In the genomic region with DNA sequence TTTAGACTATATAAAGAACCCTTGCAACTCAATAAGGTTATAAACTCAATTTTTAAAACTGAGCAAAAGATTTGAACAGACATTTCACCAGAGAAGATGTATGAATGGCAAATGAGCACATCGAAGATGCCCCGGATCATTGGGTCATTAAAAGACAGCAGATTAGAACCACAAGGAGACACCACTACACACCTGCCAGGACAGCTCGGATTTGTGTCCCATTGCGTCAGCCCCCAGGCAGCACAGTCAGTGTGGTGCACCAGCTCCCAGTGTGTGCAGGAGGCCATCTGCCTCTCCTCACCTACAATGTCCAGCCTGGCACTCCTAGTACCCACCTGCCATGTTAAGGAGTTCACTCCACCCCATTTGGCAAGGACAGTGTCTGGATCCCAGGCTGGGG, we compare ENCODE assay signal across 19 cellular contexts.
"Had no signal": no experiment of that assay in that cellular context is flagged by ENCODE, and none has a peak within 500 bp of the region (broad histone marks: within the 10 kb centered on the region; RNA-seq: fewer than 3 reads in every experiment).

No MANE protein-coding gene starts in this region.

- FAIRE-seq: islet of Langerhans had no signal

- H3K9me3 Mint-ChIP-seq: effector memory CD8-positive, alpha-beta T cell; stimulated activated naive CD8-positive, alpha-beta T cell treated with anti-CD3 and anti-CD28 coated beads, Interleukin-15, amount 100 ng/mL, for 72 hours had no signal

- H3K4me3 ChIP-seq: esophagus muscularis mucosa, gastrocnemius medialis, heart right ventricle, mucosa of descending colon, testis, tibial nerve, upper lobe of right lung, vagina had no signal

- H3K27me3 Mint-ChIP-seq: effector memory CD8-positive, alpha-beta T cell; naive thymus-derived CD8-positive, alpha-beta T cell; stimulated activated naive CD8-positive, alpha-beta T cell treated with anti-CD3 and anti-CD28 coated beads, Interleukin-15, amount 100 ng/mL, for 72 hours had no signal

- H3K36me3 ChIP-seq: esophagus muscularis mucosa, gastrocnemius medialis, heart right ventricle, tibial nerve, upper lobe of right lung, vagina had no signal

- H3K27ac ChIP-seq: epithelial cell of prostate, esophagus muscularis mucosa, gastrocnemius medialis, heart right ventricle, testis, tibial nerve, upper lobe of right lung, vagina had no signal

- H3K4me1 ChIP-seq: esophagus muscularis mucosa, gastrocnemius medialis, tibial nerve, upper lobe of right lung, vagina had no signal

- DNase-seq: effector memory CD8-positive, alpha-beta T cell; gastrocnemius medialis; heart right ventricle; hypothalamus; naive thymus-derived CD8-positive, alpha-beta T cell; stimulated activated CD4-positive, alpha-beta T cell treated with anti-CD3 and anti-CD28 coated beads, Interleukin-2, amount 100 ng/mL, for 24 hours; stimulated activated CD4-positive, alpha-beta T cell treated with anti-CD3 and anti-CD28 coated beads, Interleukin-4, amount 100 ng/mL, for 4 hours; stimulated activated naive B cell treated with anti-CD40 and anti-IgM and Interleukin-4, amounts not matched to agents 10 μg/mL and 1 μg/mL and 100 μg/mL, for 72 hours; stimulated activated naive CD8-positive, alpha-beta T cell treated with anti-CD3 and anti-CD28 coated beads, Interleukin-15, amount 100 ng/mL, for 72 hours; testis; upper lobe of right lung had no signal

- H3K4me3 Mint-ChIP-seq: effector memory CD8-positive, alpha-beta T cell; naive thymus-derived CD8-positive, alpha-beta T cell; stimulated activated naive B cell treated with anti-CD40 and anti-IgM and Interleukin-4, amounts not matched to agents 10 μg/mL and 1 μg/mL and 100 μg/mL, for 72 hours; stimulated activated naive CD8-positive, alpha-beta T cell treated with anti-CD3 and anti-CD28 coated beads, Interleukin-15, amount 100 ng/mL, for 72 hours had no signal

- H3K27me3 ChIP-seq: testis, upper lobe of right lung, vagina had no signal

- H3K27ac Mint-ChIP-seq: naive thymus-derived CD8-positive, alpha-beta T cell; stimulated activated naive B cell treated with anti-CD40 and anti-IgM and Interleukin-4, amounts not matched to agents 10 μg/mL and 1 μg/mL and 100 μg/mL, for 72 hours; stimulated activated naive CD8-positive, alpha-beta T cell treated with anti-CD3 and anti-CD28 coated beads, Interleukin-15, amount 100 ng/mL, for 72 hours had no signal

- H3K9me3 ChIP-seq: gastrocnemius medialis, mucosa of descending colon, testis, upper lobe of right lung, vagina had no signal

- ATAC-seq: effector memory CD8-positive, alpha-beta T cell; gastrocnemius medialis; heart right ventricle; left lobe of liver; mucosa of descending colon; naive thymus-derived CD8-positive, alpha-beta T cell; sciatic nerve; stimulated activated naive B cell treated with anti-CD40 and anti-IgM and Interleukin-4, amounts not matched to agents 10 μg/mL and 1 μg/mL and 100 μg/mL, for 72 hours; stimulated activated naive CD8-positive, alpha-beta T cell treated with anti-CD3 and anti-CD28 coated beads, Interleukin-15, amount 100 ng/mL, for 72 hours; upper lobe of right lung had no signal
